Comparison of ENCODE assay signal across 8 cellular contexts in the genomic region with DNA sequence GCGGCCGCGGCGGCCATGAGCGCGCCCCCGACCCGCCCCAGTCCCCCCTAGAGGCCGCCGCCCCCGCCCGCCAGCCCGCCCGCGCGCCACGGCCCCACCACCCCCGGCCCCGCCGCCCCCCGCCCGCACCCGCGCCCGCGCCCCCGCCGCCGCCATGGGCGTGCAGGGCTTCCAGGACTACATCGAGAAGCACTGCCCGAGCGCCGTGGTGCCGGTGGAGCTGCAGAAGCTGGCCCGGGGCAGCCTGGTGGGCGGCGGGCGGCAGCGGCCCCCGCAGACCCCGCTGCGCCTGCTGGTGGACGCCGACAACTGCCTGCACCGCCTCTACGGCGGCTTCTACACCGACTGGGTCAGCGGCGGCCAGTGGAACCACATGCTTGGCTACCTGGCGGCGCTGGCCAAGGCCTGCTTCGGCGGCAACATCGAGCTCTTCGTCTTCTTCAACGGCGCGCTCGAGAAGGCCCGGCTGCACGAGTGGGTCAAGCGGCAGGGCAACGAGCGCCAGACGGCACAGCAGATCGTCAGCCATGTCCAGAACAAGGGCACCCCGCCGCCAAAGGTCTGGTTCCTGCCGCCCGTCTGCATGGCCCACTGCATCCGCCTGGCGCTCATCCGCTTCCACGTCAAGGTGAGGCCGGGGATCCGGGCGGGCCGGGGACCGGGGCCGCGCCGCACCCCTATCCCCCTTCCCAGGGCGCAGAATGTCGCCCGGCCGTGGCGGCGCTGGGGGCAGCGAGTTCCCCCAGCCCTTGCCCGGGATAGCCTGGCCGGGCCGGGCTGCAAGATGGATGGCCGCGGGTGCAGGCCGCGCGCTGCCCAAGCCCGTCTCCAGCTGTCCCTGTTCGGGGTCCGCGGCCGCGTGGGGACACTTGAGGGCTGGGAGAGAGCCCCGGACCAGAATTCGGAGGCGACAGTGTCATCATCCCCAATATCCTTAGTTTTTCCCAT. TPM values are rescaled to one million over a fixed set of nuclear protein-coding genes. Genes with fewer than 3 reads are reported as not detected.
DNase-seq lines count a peak whose midpoint lies in the region; FAIRE-seq and TF ChIP-seq lines count a peak whose summit lies in the region.

No MANE protein-coding gene starts in this region.

- H3K27me3 ChIP-seq in bronchial epithelial cell (ENCODE audit: control insufficient read depth, insufficient read depth, low read length) (no peaks in the 10 kb centered on the region), kidney epithelial cell (ENCODE audit: control insufficient read depth, insufficient read depth, low read length) (no peaks in the 10 kb centered on the region)

- no peak for TF ChIP-seq CTCF in WI38 (IDR thresholded peaks at IDR 0.05; ENCODE audit: low read depth, low read length)
- TF ChIP-seq CTCF in bronchial epithelial cell (IDR thresholded peaks at IDR 0.05; ENCODE audit: insufficient read depth, low read length, severe bottlenecking) = peak; percentile 25
- TF ChIP-seq CTCF in kidney epithelial cell (IDR thresholded peaks at IDR 0.05; ENCODE audit: insufficient read depth, low read length, poor library complexity, severe bottlenecking) = no peak

- DNase-seq in DMS79 treated with DMSO at 0.1 percent for 48 hours (lab: John Stamatoyannopoulos, UW) (peak; percentile 4), DMS79 (lab: John Stamatoyannopoulos, UW) (no peak), HK-2 (ENCODE audit: unreplicated experiment) (peak; percentile 67), bronchial epithelial cell (ENCODE audit: low read depth) (no peak), kidney epithelial cell (ENCODE audit: low read depth) (no peak), GM19240 (ENCODE audit: insufficient read length, low spot score) (no peak)
- peak; percentile 65 for DNase-seq in stimulated activated CD4-positive, alpha-beta T cell treated with anti-CD3 and anti-CD28 coated beads, Interleukin-15, amount 100 ng/mL, for 24 hours

- FAIRE-seq in bronchial epithelial cell (lab: Jason Lieb, UNC) = no peak

- peaks cover 7% of the 10 kb centered on the region for H3K36me3 ChIP-seq in bronchial epithelial cell (ENCODE audit: control insufficient read depth, insufficient read depth, low read length)
- peaks cover 2% of the 10 kb centered on the region for H3K36me3 ChIP-seq in kidney epithelial cell (ENCODE audit: control insufficient read depth, insufficient read depth, low read length)

- peak overlapping the region; percentile 91 for H3K4me3 ChIP-seq in WI38 (ENCODE audit: low read depth, low read length)
- H3K4me3 ChIP-seq in bronchial epithelial cell (ENCODE audit: low read depth, low read length) = peak overlapping the region; percentile 94
- peak overlapping the region; percentile 93 for H3K4me3 ChIP-seq in kidney epithelial cell (ENCODE audit: low read depth, low read length)

RNA-seq across cellular contexts. Expression of gene FAM120A, which starts 0.6 kb away (rescaled TPM):
- total RNA-seq in bronchial epithelial cell = 69.0 and 100 TPM in 2 replicates
- total RNA-seq in kidney epithelial cell = 59.0 and 65.2 TPM in 2 replicates

RNA-seq across cellular contexts. Expression of gene FAM120AOS, which starts 1.3 kb away (rescaled TPM):
- total RNA-seq in bronchial epithelial cell (47.1 and 63.1 TPM in 2 replicates), kidney epithelial cell (41.7 and 51.0 TPM in 2 replicates)

Comparison
In these comparisons a context has a peak if more than half of its experiments do, and no peak if none do; other contexts are left out.
1. DNase-seq: peak in DMS79 treated with DMSO at 0.1 percent for 48 hours (single experiment), HK-2 (single experiment) and stimulated activated CD4-positive, alpha-beta T cell treated with anti-CD3 and anti-CD28 coated beads, Interleukin-15, amount 100 ng/mL, for 24 hours (single experiment); none in DMS79 (single experiment), bronchial epithelial cell (single experiment), kidney epithelial cell (single experiment) and GM19240 (single experiment).
2. Peak in every context shown above with its lines, with median percentiles within 50 percentile points of each other: H3K4me3 ChIP-seq.